23 cellular contexts compared by ENCODE assay signal in genomic region chr9:120369608-120370220, GRCh38.
DNase-seq lines count a peak whose midpoint lies in the region; ATAC-seq and TF ChIP-seq lines count a peak whose summit lies in the region.
"Had no signal": no experiment of that assay in that cellular context is flagged by ENCODE, and none has a peak within 500 bp of the region (broad histone marks: within the 10 kb centered on the region; RNA-seq: fewer than 3 reads in every experiment).

No MANE protein-coding gene starts in this region.

- no peaks in the 10 kb centered on the region for H3K9me3 ChIP-seq in fibroblast of lung (ENCODE audit: control insufficient read depth, insufficient read depth, low read depth, low read length)
- H3K9me3 ChIP-seq in osteoblast (ENCODE audit: low read depth, low read length) = no peaks in the 10 kb centered on the region
- H3K9me3 ChIP-seq: BE2C had no signal

- ATAC-seq in HG03521 (IDR thresholded peaks at IDR 0.05; ENCODE audit: unreplicated experiment) = no peak

- H2AFZ ChIP-seq in fibroblast of lung (ENCODE audit: low read length) = no peak overlapping the region
- peak overlapping the region; percentile 54 for H2AFZ ChIP-seq in osteoblast (ENCODE audit: low read length)
- H2AFZ ChIP-seq: PC-9 had no signal

- H3K9ac ChIP-seq in fibroblast of lung (ENCODE audit: insufficient read depth, low read length) = no peak overlapping the region

- H4K20me1 ChIP-seq in fibroblast of lung (ENCODE audit: control insufficient read depth, extremely low read depth, insufficient read depth, low read length) (no peaks in the 10 kb centered on the region), osteoblast (ENCODE audit: insufficient read depth, low read length) (no peaks in the 10 kb centered on the region)

- H3K4me3 ChIP-seq in fibroblast of lung (replicated peaks in 1 of 4; ENCODE audit: control extremely low read depth in 1 of 4, insufficient read depth in 1 of 4, low read depth in 3 of 4, low read length in 4 of 4) (no peak overlapping the region), osteoblast (ENCODE audit: insufficient read depth, low read length) (no peak overlapping the region)
- H3K4me3 ChIP-seq: PC-9 had no signal

- H3K27ac ChIP-seq in fibroblast of lung (ENCODE audit: insufficient read depth, low read length) (peak overlapping the region; percentile 52), osteoblast (ENCODE audit: low read depth, low read length) (peak overlapping the region; percentile 58)
- H3K27ac ChIP-seq: 22Rv1, PC-9 had no signal

- no peaks in the 10 kb centered on the region for H3K79me2 ChIP-seq in fibroblast of lung (ENCODE audit: control insufficient read depth, insufficient read depth, low read length)
- no peaks in the 10 kb centered on the region for H3K79me2 ChIP-seq in osteoblast (ENCODE audit: insufficient read depth, low read length)

- H3K4me2 ChIP-seq in fibroblast of lung (ENCODE audit: extremely low read depth, insufficient read depth, low read length) (no peak overlapping the region), osteoblast (ENCODE audit: insufficient read depth, low read length) (peak overlapping the region; percentile 22)
- H3K4me2 ChIP-seq: PC-9 had no signal

- TF ChIP-seq CTCF in fibroblast of lung (conservative IDR thresholded peaks at IDR 0.05 in 1 of 2, IDR thresholded peaks at IDR 0.05 in 1 of 2; ENCODE audit: low read depth in 1 of 2, low read length in 2 of 2) = no peak
- TF ChIP-seq CTCF in osteoblast (IDR thresholded peaks at IDR 0.05; ENCODE audit: extremely low read depth, low read depth, low read length) = no peak

- H3K4me1 ChIP-seq in fibroblast of lung (ENCODE audit: control insufficient read depth, extremely low read depth, insufficient read depth, low read length) (peaks cover 3% of the 10 kb centered on the region), osteoblast (ENCODE audit: insufficient read depth, low read length) (peaks cover 31% of the 10 kb centered on the region)
- H3K4me1 ChIP-seq: BE2C had no signal

- no peaks in the 10 kb centered on the region for H3K36me3 ChIP-seq in fibroblast of lung (ENCODE audit: control insufficient read depth, insufficient read depth, low read length)
- no peaks in the 10 kb centered on the region for H3K36me3 ChIP-seq in osteoblast (ENCODE audit: insufficient read depth, low read length)
- H3K36me3 ChIP-seq: BE2C had no signal

- DNase-seq in activated effector memory CD4-positive, alpha-beta T cell treated with anti-CD3 and anti-CD28 coated beads, Interleukin-2, amount 50 U/mL, for 16 hours = peak; percentile 19
- no peak for DNase-seq in activated effector memory CD4-positive, alpha-beta T cell treated with Interleukin-2 at 50 U/mL for 16 hours
- DNase-seq in NCI-H226 (peak; percentile 34), fibroblast of lung (ENCODE audit: low read depth in 2 of 2) (peak; percentile 28 to 50), osteoblast (ENCODE audit: insufficient read length, low spot score, missing footprints) (peak; percentile 89), nucleus accumbens (lab: John Stamatoyannopoulos, UW) (no peak), putamen (ENCODE audit: low spot score) (no peak)
- DNase-seq: BE2C; CD4-positive, CD25-positive, alpha-beta regulatory T cell; COR-L47; DMS 273 treated with DMSO at 0.1 percent for 48 hours; DND-41; GDM1; GOT3; Kasumi-1; MM.1S; NCI-H1092 treated with DMSO at 0.1 percent for 48 hours; NCI-H146; NCI-H2081 treated with DMSO at 0.1 percent for 48 hours; NCI-H524; PC-9 had no signal

- no peaks in the 10 kb centered on the region for H3K27me3 ChIP-seq in fibroblast of lung (ENCODE audit: control insufficient read depth, insufficient read depth, low read length)
- H3K27me3 ChIP-seq in osteoblast (ENCODE audit: insufficient read depth, low read length) = no peaks in the 10 kb centered on the region
- H3K27me3 ChIP-seq: BE2C had no signal

Comparison
In these comparisons a context has a peak if more than half of its experiments do, and no peak if none do; other contexts are left out.
1. DNase-seq: peak in activated effector memory CD4-positive, alpha-beta T cell treated with anti-CD3 and anti-CD28 coated beads, Interleukin-2, amount 50 U/mL, for 16 hours (single experiment), NCI-H226 (single experiment), fibroblast of lung (2 of 2) and osteoblast (single experiment); none in activated effector memory CD4-positive, alpha-beta T cell treated with Interleukin-2 at 50 U/mL for 16 hours (single experiment), nucleus accumbens (0 of 56) and putamen (single experiment).